Comparison of ENCODE assay signal across 1 cellular context in the genomic region with DNA sequence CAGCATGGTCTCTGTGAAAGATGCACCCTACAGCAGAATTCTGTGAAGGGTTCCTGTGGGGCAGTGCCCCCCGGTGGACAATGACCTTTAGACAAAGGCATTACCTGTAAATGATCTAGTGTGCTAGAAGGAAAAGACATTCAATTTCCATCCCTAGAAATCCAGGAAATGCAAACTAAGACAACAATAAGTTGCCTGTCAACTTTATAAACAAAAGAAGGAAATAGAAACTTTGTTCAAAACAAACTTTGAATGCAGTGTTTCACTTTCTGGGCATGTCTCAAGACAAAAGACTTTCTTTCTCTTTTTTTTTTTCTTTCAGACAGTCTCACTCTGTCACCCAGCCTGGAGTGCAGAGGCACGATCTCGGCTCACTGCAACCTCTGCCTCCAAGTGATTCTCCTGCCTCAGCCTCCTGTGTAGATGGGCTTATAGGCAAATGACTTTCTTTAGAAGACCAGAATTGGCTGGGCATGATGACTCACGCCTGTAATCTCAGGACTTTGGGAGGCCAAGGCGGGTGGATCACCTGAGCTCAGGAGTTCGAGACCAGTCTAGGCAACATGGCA.
TF ChIP-seq lines count a peak whose summit lies in the region.

No MANE protein-coding gene starts in this region.

TF ChIP-seq in K562, 482 proteins besides CTCF, POLR2A, EP300 and RAD21:
- no peak for TF ChIP-seq MAFF (IDR thresholded peaks at IDR 0.05; ENCODE audit: low read length)
- TF ChIP-seq ZNF668 (CRISPR knock-in tag; IDR thresholded peaks at IDR 0.05), result no peak
- TF ChIP-seq MECOM (CRISPR knock-in tag; IDR thresholded peaks at IDR 0.05), result no peak
- TF ChIP-seq JUND (IDR thresholded peaks at IDR 0.05; ENCODE audit: borderline replicate concordance, low read depth, low read length), result peak; percentile 51
- TF ChIP-seq JUND (tag; IDR thresholded peaks at IDR 0.05; ENCODE audit: borderline replicate concordance, low read depth, low read length), result no peak
- 0 out of 2 replicates have a peak, but pooled peaks have one; percentile 49 for TF ChIP-seq ATF3 (IDR thresholded peaks at IDR 0.05)
- TF ChIP-seq ATF3 (CRISPR knock-in tag; conservative IDR thresholded peaks at IDR 0.05), result no peak
- TF ChIP-seq HNRNPUL1 (IDR thresholded peaks at IDR 0.05; ENCODE audit: low read length), result no peak
TF ChIP-seq in K562: peak in this region for 2.
